10 cellular contexts compared by ENCODE assay signal in genomic region chr16:9135797-9136196, GRCh38. TPM values are rescaled to one million over a fixed set of nuclear protein-coding genes. Genes with fewer than 3 reads are reported as not detected.
DNase-seq lines count a peak whose midpoint lies in the region; ATAC-seq and TF ChIP-seq lines count a peak whose summit lies in the region.
"Had no signal": no experiment of that assay in that cellular context is flagged by ENCODE, and none has a peak within 500 bp of the region (broad histone marks: within the 10 kb centered on the region; RNA-seq: fewer than 3 reads in every experiment).

No MANE protein-coding gene starts in this region.

- CTCF ChIA-PET in Panc1 (lab: Charles Lee) = interaction anchor here (0.6 kb wide), 2 partner anchors 65 to 132 kb away, joined by 3 to 5 read pairs; no protein-coding TSS in a partner anchor
- CTCF ChIA-PET in MCF 10A (lab: Yijun Ruan, JAX) = interaction anchor here (0.5 to 1.5 kb wide), 8 partner anchors 9 to 1679 kb away, joined by 3 to 4 read pairs (median 3); no protein-coding TSS in a partner anchor

- BruUV-seq in Panc1 (replicated peaks; lab: Mats Ljungman, UMichigan) (no TSS peak), MCF 10A (replicated peaks; lab: Mats Ljungman, UMichigan) (no TSS peak)

- in situ Hi-C loops in Panc1 (cut with HindIII; ENCODE audit: low pct_unique_long_range_greater_than_20kb, low sequenced_read_pairs) = no loop called here

- no peaks in the 10 kb centered on the region for H3K27me3 ChIP-seq in Panc1 (ENCODE audit: control insufficient read depth, insufficient read depth, low read length)
- H3K27me3 ChIP-seq: ascending aorta had no signal

- no peak for TF ChIP-seq CTCF in Panc1 (IDR thresholded peaks at IDR 0.05)
- TF ChIP-seq CTCF in progenitor cell of endocrine pancreas (IDR thresholded peaks at IDR 0.05; ENCODE audit: unreplicated experiment) = no peak
- no peak for TF ChIP-seq CTCF in MCF 10A (IDR thresholded peaks at IDR 0.05; ENCODE audit: unreplicated experiment)

- ATAC-seq in GM19025 (IDR thresholded peaks at IDR 0.05; ENCODE audit: low read depth, unreplicated experiment) (peak; percentile 53), HG02798 (IDR thresholded peaks at IDR 0.05; ENCODE audit: poor library complexity, unreplicated experiment) (peak; percentile 50), Panc1 (0 out of 2 replicates have a peak, but pooled peaks have one; percentile 15)
- no peak for ATAC-seq in naive thymus-derived CD8-positive, alpha-beta T cell

- DNase-seq in Panc1 (ENCODE audit: low read depth, low spot score) = no peak
- no peak for DNase-seq in naive thymus-derived CD8-positive, alpha-beta T cell
- DNase-seq in pons (ENCODE audit: low spot score) = no peak
- no peak for DNase-seq in NCI-H2227 treated with DMSO at 0.1 percent for 48 hours (lab: John Stamatoyannopoulos, UW)
- no peak for DNase-seq in progenitor cell of endocrine pancreas (ENCODE audit: low spot score, unreplicated experiment)
- DNase-seq in MCF 10A (ENCODE audit: unreplicated experiment) = no peak
- DNase-seq: MV-4-11 had no signal

- no peaks in the 10 kb centered on the region for H3K36me3 ChIP-seq in Panc1 (ENCODE audit: control insufficient read depth, insufficient read depth, low read length)
- H3K36me3 ChIP-seq: ascending aorta had no signal

- no peaks in the 10 kb centered on the region for H3K9me3 ChIP-seq in Panc1 (ENCODE audit: control insufficient read depth, insufficient read depth, low read depth, low read length)
- H3K9me3 ChIP-seq: ascending aorta had no signal

- peak overlapping the region in 6 of 10 donors; percentile 4 to 84 (median 46) for H3K27ac Mint-ChIP-seq in naive thymus-derived CD8-positive, alpha-beta T cell
- H3K27ac Mint-ChIP-seq in progenitor cell of endocrine pancreas (no peak overlapping the region), MCF 10A (ENCODE audit: low read depth, unreplicated experiment) (no peak overlapping the region)

- POLR2A ChIA-PET in Panc1 (lab: Charles Lee) = no interaction called here
- POLR2A ChIA-PET in naive thymus-derived CD8-positive, alpha-beta T cell (lab: Charles Lee) = interaction anchor here (0.7 kb wide), 1 partner anchor 46 kb away, joined by 3 read pairs; no protein-coding TSS in a partner anchor
- POLR2A ChIA-PET in MCF 10A (lab: Yijun Ruan, JAX) = no interaction called here

- H3K4me3 ChIP-seq in Panc1 (ENCODE audit: low read depth in 2 of 2, low read length in 2 of 2) = no peak overlapping the region
- H3K4me3 ChIP-seq: ascending aorta had no signal

- H3K36me3 Mint-ChIP-seq in naive thymus-derived CD8-positive, alpha-beta T cell = no peaks in the 10 kb centered on the region
- H3K36me3 Mint-ChIP-seq in progenitor cell of endocrine pancreas (ENCODE audit: insufficient read depth) (peaks cover 2% of the 10 kb centered on the region), MCF 10A (ENCODE audit: insufficient read depth, unreplicated experiment) (no peaks in the 10 kb centered on the region)

- no peak overlapping the region for H3K4me3 Mint-ChIP-seq in naive thymus-derived CD8-positive, alpha-beta T cell
- no peak overlapping the region for H3K4me3 Mint-ChIP-seq in progenitor cell of endocrine pancreas (ENCODE audit: low read depth)
- H3K4me3 Mint-ChIP-seq in MCF 10A (ENCODE audit: unreplicated experiment) = no peak overlapping the region

- H3K9me3 Mint-ChIP-seq in naive thymus-derived CD8-positive, alpha-beta T cell = no peaks in the 10 kb centered on the region
- H3K9me3 Mint-ChIP-seq in progenitor cell of endocrine pancreas (ENCODE audit: low read depth) (peaks cover 3% of the 10 kb centered on the region), MCF 10A (ENCODE audit: unreplicated experiment) (no peaks in the 10 kb centered on the region)

- 0 out of 2 replicates have a peak, but pooled peaks cover 13% of the 10 kb centered on the region for H3K4me1 ChIP-seq in Panc1 (ENCODE audit: control insufficient read depth, insufficient read depth, low read length)

- H3K27me3 Mint-ChIP-seq in naive thymus-derived CD8-positive, alpha-beta T cell = peaks cover 0 to 4% (median 0%) of the 10 kb centered on the region in 5 donors
- H3K27me3 Mint-ChIP-seq in progenitor cell of endocrine pancreas (peaks cover 10% of the 10 kb centered on the region), MCF 10A (ENCODE audit: insufficient read depth, unreplicated experiment) (peaks cover 14% of the 10 kb centered on the region)

- intact Hi-C loops in Panc1 (cut with micrococcal nuclease; ENCODE audit: unreplicated experiment) = loop anchor here (10.0 kb wide), 1 partner anchor 271 kb away; the partner anchor contains the start of gene CARHSP1
- intact Hi-C loops in MCF 10A (cut with micrococcal nuclease) = loop anchor here (2.0 to 10.0 kb wide), 5 partner anchors 251 to 1369 kb away; partner anchors contain the start of genes LITAFD, PMM2 and TMEM186

- H3K4me1 Mint-ChIP-seq in naive thymus-derived CD8-positive, alpha-beta T cell = peaks cover 16 to 32% (median 29%) of the 10 kb centered on the region in 4 donors
- H3K4me1 Mint-ChIP-seq in progenitor cell of endocrine pancreas (ENCODE audit: low read depth) = peaks cover 1% of the 10 kb centered on the region
- H3K4me1 Mint-ChIP-seq in MCF 10A (ENCODE audit: insufficient read depth, unreplicated experiment) = peaks cover 11% of the 10 kb centered on the region

- no peak overlapping the region for H3K27ac ChIP-seq in Panc1 (ENCODE audit: low read length)
- H3K27ac ChIP-seq: ascending aorta had no signal

RNA-seq across cellular contexts. Expression of gene HAPSTR1, which starts 44.4 kb away (rescaled TPM):
- total RNA-seq in Panc1 (2021; ENCODE audit: unreplicated experiment) = 49.9 TPM
- polyA plus RNA-seq in Panc1 (2012; ENCODE audit: insufficient read length) = 15.7 TPM
- total RNA-seq in naive thymus-derived CD8-positive, alpha-beta T cell = 100 to 1,000 TPM in 1 of 2 experiments, 10 to 100 TPM in 1; 94.1 to 102 TPM
- polyA plus RNA-seq in naive thymus-derived CD8-positive, alpha-beta T cell = 10 to 100 TPM in 2 of 3 donors, 1 to 10 TPM in 1; 9.9 to 16.5 (median 10.6) TPM
- total RNA-seq in progenitor cell of endocrine pancreas = 77.6 and 79.7 TPM in 2 replicates
- total RNA-seq in MCF 10A (2022) = 87.4 and 88.9 TPM in 2 replicates

Comparison
In these comparisons a context has a peak if more than half of its experiments do, and no peak if none do; other contexts are left out.
1. ATAC-seq: peak in GM19025 (single experiment), HG02798 (single experiment) and Panc1 (single experiment); none in naive thymus-derived CD8-positive, alpha-beta T cell (0 of 2).
2. H3K27ac Mint-ChIP-seq: peak in naive thymus-derived CD8-positive, alpha-beta T cell (6 of 10); none in progenitor cell of endocrine pancreas (single experiment) and MCF 10A (single experiment).